Comparison of ENCODE assay signal across 1 cellular context in the genomic region with DNA sequence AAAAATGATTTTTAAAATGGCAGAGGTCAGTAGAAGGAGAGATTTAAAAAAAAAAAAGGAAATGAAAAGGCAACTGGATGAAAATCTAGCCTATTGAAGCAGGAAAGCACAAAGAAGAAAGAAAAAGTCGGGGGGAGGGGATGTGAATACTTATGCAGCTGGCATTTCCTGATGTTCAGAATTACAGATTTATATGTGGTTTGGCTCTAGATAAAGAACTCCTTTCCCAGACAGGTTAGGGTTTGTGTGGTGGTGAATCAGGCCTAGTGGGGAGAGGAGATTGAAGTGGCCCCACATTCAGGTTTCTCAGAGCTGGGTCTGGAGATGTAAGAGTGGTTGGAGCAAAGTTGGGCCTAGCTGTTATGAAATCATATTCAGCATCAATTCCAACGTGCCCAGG.
TF ChIP-seq lines count a peak whose summit lies in the region.

No MANE protein-coding gene starts in this region.

TF ChIP-seq in HepG2, 621 proteins besides CTCF, POLR2A, EP300 and RAD21 (continued from another document):
- TF ChIP-seq, protein P1, sequence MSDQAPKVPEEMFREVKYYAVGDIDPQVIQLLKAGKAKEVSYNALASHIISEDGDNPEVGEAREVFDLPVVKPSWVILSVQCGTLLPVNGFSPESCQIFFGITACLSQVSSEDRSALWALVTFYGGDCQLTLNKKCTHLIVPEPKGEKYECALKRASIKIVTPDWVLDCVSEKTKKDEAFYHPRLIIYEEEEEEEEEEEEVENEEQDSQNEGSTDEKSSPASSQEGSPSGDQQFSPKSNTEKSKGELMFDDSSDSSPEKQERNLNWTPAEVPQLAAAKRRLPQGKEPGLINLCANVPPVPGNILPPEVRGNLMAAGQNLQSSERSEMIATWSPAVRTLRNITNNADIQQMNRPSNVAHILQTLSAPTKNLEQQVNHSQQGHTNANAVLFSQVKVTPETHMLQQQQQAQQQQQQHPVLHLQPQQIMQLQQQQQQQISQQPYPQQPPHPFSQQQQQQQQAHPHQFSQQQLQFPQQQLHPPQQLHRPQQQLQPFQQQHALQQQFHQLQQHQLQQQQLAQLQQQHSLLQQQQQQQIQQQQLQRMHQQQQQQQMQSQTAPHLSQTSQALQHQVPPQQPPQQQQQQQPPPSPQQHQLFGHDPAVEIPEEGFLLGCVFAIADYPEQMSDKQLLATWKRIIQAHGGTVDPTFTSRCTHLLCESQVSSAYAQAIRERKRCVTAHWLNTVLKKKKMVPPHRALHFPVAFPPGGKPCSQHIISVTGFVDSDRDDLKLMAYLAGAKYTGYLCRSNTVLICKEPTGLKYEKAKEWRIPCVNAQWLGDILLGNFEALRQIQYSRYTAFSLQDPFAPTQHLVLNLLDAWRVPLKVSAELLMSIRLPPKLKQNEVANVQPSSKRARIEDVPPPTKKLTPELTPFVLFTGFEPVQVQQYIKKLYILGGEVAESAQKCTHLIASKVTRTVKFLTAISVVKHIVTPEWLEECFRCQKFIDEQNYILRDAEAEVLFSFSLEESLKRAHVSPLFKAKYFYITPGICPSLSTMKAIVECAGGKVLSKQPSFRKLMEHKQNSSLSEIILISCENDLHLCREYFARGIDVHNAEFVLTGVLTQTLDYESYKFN (CRISPR knock-in tag; conservative IDR thresholded peaks at IDR 0.05): no peak
- TF ChIP-seq FIP1L1 (IDR thresholded peaks at IDR 0.05; ENCODE audit: borderline replicate concordance, insufficient read depth, low read depth, low read length) (no peak), ZNF317 (CRISPR knock-in tag; IDR thresholded peaks at IDR 0.05) (no peak), ZFY (CRISPR knock-in tag; IDR thresholded peaks at IDR 0.05) (no peak), SP1 (IDR thresholded peaks at IDR 0.05) (no peak), SP1 (CRISPR knock-in tag; IDR thresholded peaks at IDR 0.05) (no peak)
